In the genomic region with DNA sequence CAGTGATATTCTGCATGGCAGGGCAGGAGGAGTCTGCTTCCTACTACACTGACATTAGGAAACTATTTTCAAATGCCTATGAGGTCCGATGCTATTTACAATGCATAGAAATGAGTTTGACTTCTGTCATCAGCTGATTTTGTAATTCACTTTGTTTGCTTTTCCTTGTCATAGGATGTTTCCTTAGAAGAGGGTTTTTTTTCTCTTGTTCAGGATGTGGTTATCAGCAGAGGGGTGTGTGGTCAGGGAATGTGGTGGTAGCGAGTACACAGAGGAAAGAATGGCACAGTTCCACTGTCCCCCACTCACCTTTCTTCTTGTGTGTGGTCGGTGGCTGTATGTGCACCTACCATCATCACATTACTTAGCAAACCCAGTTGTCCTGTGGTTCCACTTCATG, we compare ENCODE assay signal across 1 cellular context.
A peak's percentile ranks its signal among the peaks of the same experiment; 100 is the strongest.
TF ChIP-seq lines count a peak whose summit lies in the region.

No MANE protein-coding gene starts in this region.

TF ChIP-seq in WTC11, 78 proteins besides CTCF, POLR2A, EP300 and RAD21:
- TF ChIP-seq, protein P1, sequence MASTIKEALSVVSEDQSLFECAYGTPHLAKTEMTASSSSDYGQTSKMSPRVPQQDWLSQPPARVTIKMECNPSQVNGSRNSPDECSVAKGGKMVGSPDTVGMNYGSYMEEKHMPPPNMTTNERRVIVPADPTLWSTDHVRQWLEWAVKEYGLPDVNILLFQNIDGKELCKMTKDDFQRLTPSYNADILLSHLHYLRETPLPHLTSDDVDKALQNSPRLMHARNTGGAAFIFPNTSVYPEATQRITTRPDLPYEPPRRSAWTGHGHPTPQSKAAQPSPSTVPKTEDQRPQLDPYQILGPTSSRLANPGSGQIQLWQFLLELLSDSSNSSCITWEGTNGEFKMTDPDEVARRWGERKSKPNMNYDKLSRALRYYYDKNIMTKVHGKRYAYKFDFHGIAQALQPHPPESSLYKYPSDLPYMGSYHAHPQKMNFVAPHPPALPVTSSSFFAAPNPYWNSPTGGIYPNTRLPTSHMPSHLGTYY (CRISPR knock-in tag; IDR thresholded peaks at IDR 0.05): no peak
- peak; percentile 79 for TF ChIP-seq GABPB1 (CRISPR knock-in tag; IDR thresholded peaks at IDR 0.05)
- no peak for TF ChIP-seq TEAD1 (CRISPR knock-in tag; IDR thresholded peaks at IDR 0.05)
- no peak for TF ChIP-seq FOXK1 (CRISPR knock-in tag; IDR thresholded peaks at IDR 0.05)
- TF ChIP-seq IRF1 (CRISPR knock-in tag; IDR thresholded peaks at IDR 0.05): no peak
- TF ChIP-seq NR2C2 (CRISPR knock-in tag; IDR thresholded peaks at IDR 0.05): no peak
- no peak for TF ChIP-seq CBFB (CRISPR knock-in tag; IDR thresholded peaks at IDR 0.05; ENCODE audit: low read depth)
